ENCODE assay signal across 8 cellular contexts in genomic region chr16:68311316-68311620, GRCh38. TPM values are rescaled to one million over a fixed set of nuclear protein-coding genes. Genes with fewer than 3 reads are reported as not detected.
DNase-seq lines count a peak whose midpoint lies in the region; ATAC-seq lines count a peak whose summit lies in the region.

No MANE protein-coding gene starts in this region.

- H3K27ac ChIP-seq in epithelial cell of prostate: peak overlapping the region; percentile 67

- no peak for DNase-seq in activated T-cell treated with anti-CD3 and anti-CD28 coated beads, Interleukin-2, amount 50 U/mL, for 24 hours
- DNase-seq in activated T-cell treated with anti-CD3 and anti-CD28 coated beads, Interleukin-2, amount 50 U/mL, for 48 hours: no peak
- peak; percentile 57 for DNase-seq in RPMI7951 (ENCODE audit: low read depth)
- DNase-seq in epithelial cell of prostate (ENCODE audit: low read depth, low spot score): no peak
- peak; percentile 37 for DNase-seq in pons (ENCODE audit: low spot score)
- no peak for DNase-seq in AG08396 (ENCODE audit: low spot score)

- peaks cover 85% of the 10 kb centered on the region for H3K36me3 Mint-ChIP-seq in activated T-cell treated with anti-CD3 and anti-CD28 coated beads, Interleukin-2, amount 50 U/mL, for 24 hours (ENCODE audit: low read depth)

- no peaks in the 10 kb centered on the region for H3K9me3 Mint-ChIP-seq in activated T-cell treated with anti-CD3 and anti-CD28 coated beads, Interleukin-2, amount 50 U/mL, for 24 hours

- peaks cover 55% of the 10 kb centered on the region for H3K4me1 Mint-ChIP-seq in activated T-cell treated with anti-CD3 and anti-CD28 coated beads, Interleukin-2, amount 50 U/mL, for 24 hours (ENCODE audit: low read depth)

- peak overlapping the region; percentile 96 for H3K4me3 Mint-ChIP-seq in activated T-cell treated with anti-CD3 and anti-CD28 coated beads, Interleukin-2, amount 50 U/mL, for 24 hours

- ATAC-seq in GM19467 (IDR thresholded peaks at IDR 0.05; ENCODE audit: unreplicated experiment) (no peak), HG02678 (IDR thresholded peaks at IDR 0.05; ENCODE audit: unreplicated experiment) (no peak)

- no peaks in the 10 kb centered on the region for H3K27me3 Mint-ChIP-seq in activated T-cell treated with anti-CD3 and anti-CD28 coated beads, Interleukin-2, amount 50 U/mL, for 24 hours

- peak overlapping the region; percentile 98 for H3K27ac Mint-ChIP-seq in activated T-cell treated with anti-CD3 and anti-CD28 coated beads, Interleukin-2, amount 50 U/mL, for 24 hours

RNA-seq across cellular contexts. Expression of gene PRMT7, which starts 0.4 kb away (rescaled TPM):
- 23.3 and 30.8 TPM in 2 replicates for total RNA-seq in RPMI7951 (2014; rRNA removed; shearing (Covaris generic))

RNA-seq across cellular contexts. Expression of gene SLC7A6OS, which starts 0.5 kb away (rescaled TPM):
- 15.1 and 17.9 TPM in 2 replicates for total RNA-seq in RPMI7951 (2014; rRNA removed; shearing (Covaris generic))

RNA-seq across cellular contexts. Expression of gene SLC7A6, which starts 46.9 kb away (rescaled TPM):
- total RNA-seq in RPMI7951 (2014; rRNA removed; shearing (Covaris generic)): 22.6 and 23.9 TPM in 2 replicates

Comparison
In these comparisons a context has a peak if more than half of its experiments do, and no peak if none do; other contexts are left out.
1. DNase-seq: peak in RPMI7951 (single experiment) and pons (single experiment); none in activated T-cell treated with anti-CD3 and anti-CD28 coated beads, Interleukin-2, amount 50 U/mL, for 24 hours (single experiment), activated T-cell treated with anti-CD3 and anti-CD28 coated beads, Interleukin-2, amount 50 U/mL, for 48 hours (0 of 2), epithelial cell of prostate (single experiment) and AG08396 (single experiment).